In the genomic region with DNA sequence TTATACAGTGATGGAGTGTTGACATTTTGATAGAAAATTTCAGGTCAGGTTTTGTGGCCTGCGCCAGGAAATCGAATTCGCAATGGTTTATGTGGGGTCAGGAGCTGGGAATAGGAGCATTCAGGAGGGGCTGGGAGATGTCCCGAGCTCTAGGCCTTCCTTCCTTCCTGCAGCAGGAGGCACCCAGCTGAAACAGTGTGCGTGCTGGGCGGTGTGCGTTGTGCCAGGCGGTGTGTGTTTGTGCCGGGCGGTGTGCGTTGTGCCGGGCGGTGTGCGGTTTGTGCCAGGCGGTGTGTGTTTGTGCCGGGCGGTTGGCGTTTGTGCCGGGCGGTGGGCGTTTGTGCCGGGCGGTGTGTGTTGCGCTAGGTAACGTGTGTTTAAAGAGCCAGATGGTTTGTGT, we compare ENCODE assay signal across 1 cellular context.
TF ChIP-seq lines count a peak whose summit lies in the region.

No MANE protein-coding gene starts in this region.

TF ChIP-seq in HepG2, 621 proteins besides CTCF, POLR2A, EP300 and RAD21:
- TF ChIP-seq CCAR2 (optimal IDR thresholded peaks at IDR 0.05; ENCODE audit: low read depth, low read length) (no peak), ZNF577 (CRISPR knock-in tag; IDR thresholded peaks at IDR 0.05; ENCODE audit: borderline replicate concordance, low read depth) (no peak), RBFOX2 (IDR thresholded peaks at IDR 0.05; ENCODE audit: low read depth, low read length) (0 out of 2 replicates have a peak, but pooled peaks have one; percentile 22), ZNF160 (CRISPR knock-in tag; IDR thresholded peaks at IDR 0.05) (no peak)
- TF ChIP-seq, protein P1, sequence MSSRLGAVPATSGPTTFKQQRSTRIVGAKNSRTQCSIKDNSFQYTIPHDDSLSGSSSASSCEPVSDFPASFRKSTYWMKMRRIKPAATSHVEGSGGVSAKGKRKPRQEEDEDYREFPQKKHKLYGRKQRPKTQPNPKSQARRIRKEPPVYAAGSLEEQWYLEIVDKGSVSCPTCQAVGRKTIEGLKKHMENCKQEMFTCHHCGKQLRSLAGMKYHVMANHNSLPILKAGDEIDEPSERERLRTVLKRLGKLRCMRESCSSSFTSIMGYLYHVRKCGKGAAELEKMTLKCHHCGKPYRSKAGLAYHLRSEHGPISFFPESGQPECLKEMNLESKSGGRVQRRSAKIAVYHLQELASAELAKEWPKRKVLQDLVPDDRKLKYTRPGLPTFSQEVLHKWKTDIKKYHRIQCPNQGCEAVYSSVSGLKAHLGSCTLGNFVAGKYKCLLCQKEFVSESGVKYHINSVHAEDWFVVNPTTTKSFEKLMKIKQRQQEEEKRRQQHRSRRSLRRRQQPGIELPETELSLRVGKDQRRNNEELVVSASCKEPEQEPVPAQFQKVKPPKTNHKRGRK (CRISPR knock-in tag; IDR thresholded peaks at IDR 0.05), result no peak
- TF ChIP-seq, protein P2, sequence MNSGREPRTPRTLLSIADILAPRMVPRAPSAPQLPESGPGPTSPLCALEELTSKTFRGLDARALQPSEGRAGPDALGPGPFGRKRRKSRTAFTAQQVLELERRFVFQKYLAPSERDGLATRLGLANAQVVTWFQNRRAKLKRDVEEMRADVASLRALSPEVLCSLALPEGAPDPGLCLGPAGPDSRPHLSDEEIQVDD (CRISPR knock-in tag; IDR thresholded peaks at IDR 0.05; ENCODE audit: borderline replicate concordance), result no peak
- TF ChIP-seq, protein P3, sequence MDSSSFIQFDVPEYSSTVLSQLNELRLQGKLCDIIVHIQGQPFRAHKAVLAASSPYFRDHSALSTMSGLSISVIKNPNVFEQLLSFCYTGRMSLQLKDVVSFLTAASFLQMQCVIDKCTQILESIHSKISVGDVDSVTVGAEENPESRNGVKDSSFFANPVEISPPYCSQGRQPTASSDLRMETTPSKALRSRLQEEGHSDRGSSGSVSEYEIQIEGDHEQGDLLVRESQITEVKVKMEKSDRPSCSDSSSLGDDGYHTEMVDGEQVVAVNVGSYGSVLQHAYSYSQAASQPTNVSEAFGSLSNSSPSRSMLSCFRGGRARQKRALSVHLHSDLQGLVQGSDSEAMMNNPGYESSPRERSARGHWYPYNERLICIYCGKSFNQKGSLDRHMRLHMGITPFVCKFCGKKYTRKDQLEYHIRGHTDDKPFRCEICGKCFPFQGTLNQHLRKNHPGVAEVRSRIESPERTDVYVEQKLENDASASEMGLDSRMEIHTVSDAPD (CRISPR knock-in tag; IDR thresholded peaks at IDR 0.05), result peak; percentile 31; the same call in 1 of the 2 replicates
TF ChIP-seq in HepG2: peak in this region for 2.
